In genomic region chr9:14221119-14221518, GRCh38 we compare ENCODE assay signal across 13 cellular contexts.
DNase-seq lines count a peak whose midpoint lies in the region; ATAC-seq and TF ChIP-seq lines count a peak whose summit lies in the region.
"Had no signal": no experiment of that assay in that cellular context is flagged by ENCODE, and none has a peak within 500 bp of the region (broad histone marks: within the 10 kb centered on the region; RNA-seq: fewer than 3 reads in every experiment).

No MANE protein-coding gene starts in this region.

- H3K9me3 ChIP-seq in gastrocnemius medialis = no peaks in the 10 kb centered on the region
- H3K9me3 ChIP-seq in upper lobe of left lung = no peaks in the 10 kb centered on the region

- H3K27me3 ChIP-seq in gastrocnemius medialis (no peaks in the 10 kb centered on the region), upper lobe of left lung (no peaks in the 10 kb centered on the region)

- ATAC-seq in SK-N-SH treated with all-trans-retinoic acid at 6 μM for 48 hours (peak; percentile 47), gastrocnemius medialis (no peak), upper lobe of left lung (ENCODE audit: low FRiP score in 2 of 2) (no peak), HG03097 (IDR thresholded peaks at IDR 0.05; ENCODE audit: low FRiP score, unreplicated experiment) (no peak), esophagus mucosa (no peak)

- DNase-seq in ELR (ENCODE audit: low read depth) (peak; percentile 10), fibroblast of the aortic adventitia (ENCODE audit: low read depth) (peak; percentile 50), gastrocnemius medialis (no peak), upper lobe of left lung (no peak), NCI-H1105 treated with DMSO at 0.1 percent for 48 hours (lab: John Stamatoyannopoulos, UW) (no peak)
- DNase-seq: activated CD4-positive, CD25-positive, alpha-beta regulatory T cell; CD4-positive, alpha-beta memory T cell; NCI-H2029; stimulated activated CD4-positive, alpha-beta T cell treated with anti-CD3 and anti-CD28 coated beads, Interleukin-15, amount 100 ng/mL, for 24 hours; stimulated activated naive CD4-positive, alpha-beta T cell treated with Interleukin-2 at 50 U/mL for 16 hours had no signal

- TF ChIP-seq CTCF in fibroblast of the aortic adventitia (IDR thresholded peaks at IDR 0.05; ENCODE audit: insufficient read depth, low read length) = no peak
- TF ChIP-seq CTCF in gastrocnemius medialis (IDR thresholded peaks at IDR 0.05 in 4 of 5, conservative IDR thresholded peaks at IDR 0.05 in 1 of 5) = no peak
- no peak for TF ChIP-seq CTCF in upper lobe of left lung (IDR thresholded peaks at IDR 0.05)

- TF ChIP-seq EP300 in upper lobe of left lung (IDR thresholded peaks at IDR 0.05) = no peak

- H3K36me3 ChIP-seq in gastrocnemius medialis (no peaks in the 10 kb centered on the region), upper lobe of left lung (no peaks in the 10 kb centered on the region)

- H3K4me3 ChIP-seq in fibroblast of the aortic adventitia (ENCODE audit: low read depth, low read length) = no peak overlapping the region
- H3K4me3 ChIP-seq in gastrocnemius medialis = no peak overlapping the region
- H3K4me3 ChIP-seq in upper lobe of left lung = no peak overlapping the region

- H3K4me1 ChIP-seq in gastrocnemius medialis (peaks cover 39 to 40% of the 10 kb centered on the region in 2 donors), upper lobe of left lung (peaks cover under 1 to 40% (median 23%) of the 10 kb centered on the region in 4 donors)

- H3K27ac ChIP-seq in gastrocnemius medialis (peak overlapping the region in 3 of 4 donors; percentile 27 to 60 (median 51)), upper lobe of left lung (peak overlapping the region in 2 of 4 donors; percentile 7 to 34)

- intact Hi-C loops in gastrocnemius medialis (cut with DNase I; ENCODE audit: low total_unique reads) = no loop called here

- in situ Hi-C loops in gastrocnemius medialis (cut with MboI; ENCODE audit: low sequenced_read_pairs in 4 of 4) = loop anchor here in 1 of 4 donors (25.0 kb wide), 1 partner anchor 509 kb away; no protein-coding TSS in a partner anchor

- TF ChIP-seq POLR2A in gastrocnemius medialis (IDR thresholded peaks at IDR 0.05) (no peak), upper lobe of left lung (IDR thresholded peaks at IDR 0.05) (no peak)

- WGBS in upper lobe of left lung, 2 donors = 97 to 98% methylated on average over 4 of the region's 4 CpGs

TF ChIP-seq in SK-N-SH treated with all-trans-retinoic acid at 6 μM for 48 hours, 23 proteins besides CTCF, POLR2A, EP300 and RAD21:
- TF ChIP-seq OSR1 (CRISPR knock-in tag; IDR thresholded peaks at IDR 0.05) = no peak

Comparison
In these comparisons a context has a peak if more than half of its experiments do, and no peak if none do; other contexts are left out.
1. DNase-seq: peak in ELR (single experiment) and fibroblast of the aortic adventitia (single experiment); none in gastrocnemius medialis (0 of 2), upper lobe of left lung (0 of 2) and NCI-H1105 treated with DMSO at 0.1 percent for 48 hours (single experiment).